Comparison of ENCODE assay signal across 8 cellular contexts in the genomic region with DNA sequence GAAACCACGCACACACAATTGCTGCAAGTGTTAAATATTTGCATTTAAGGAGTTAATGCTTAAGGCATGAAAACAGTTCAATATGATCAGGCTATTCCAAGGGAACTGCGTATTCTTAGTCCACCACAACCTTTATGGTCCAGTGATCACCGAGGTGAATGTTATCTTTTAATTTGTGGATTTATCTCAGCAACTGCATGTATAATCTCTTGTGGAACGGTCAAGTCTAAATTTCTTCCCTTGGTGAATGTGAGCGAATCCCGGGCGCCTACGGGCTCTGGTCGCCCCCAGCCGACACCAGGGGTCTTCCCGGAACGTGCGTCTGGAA. TPM values are rescaled to one million over a fixed set of nuclear protein-coding genes. Genes with fewer than 3 reads are reported as not detected.
DNase-seq lines count a peak whose midpoint lies in the region; ATAC-seq and TF ChIP-seq lines count a peak whose summit lies in the region.

No MANE protein-coding gene starts in this region.

- POLR2A ChIA-PET in A673 (lab: Charles Lee; ENCODE audit: low non-redundant PET): no interaction called here

- 15% methylated on average over 13 of the region's 13 CpGs for WGBS in HUES64

- BruUV-seq in A673 (replicated peaks; lab: Mats Ljungman, UMichigan): no TSS peak

- H3K27ac ChIP-seq in A673 (ENCODE audit: low read depth, low read length, poor library complexity, severe bottlenecking): peak overlapping the region; percentile 62
- no peak overlapping the region for H3K27ac ChIP-seq in HUES64 (ENCODE audit: low read depth, low read length)
- H3K27ac ChIP-seq in muscle layer of colon (ENCODE audit: low read depth, low read length): no peak overlapping the region

- TF ChIP-seq CTCF in A673 (conservative IDR thresholded peaks at IDR 0.05; ENCODE audit: low read depth, low read length): no peak

- H3K4me1 ChIP-seq in A673 (ENCODE audit: insufficient read depth, low read length, poor library complexity, severe bottlenecking) (no peaks in the 10 kb centered on the region), HUES64 (ENCODE audit: insufficient read depth, low read length) (0 out of 2 replicates have a peak, but pooled peaks cover 4% of the 10 kb centered on the region), muscle layer of colon (ENCODE audit: insufficient read depth, low read length) (peaks cover 4% of the 10 kb centered on the region)

- H3K27me3 ChIP-seq in A673 (replicated peaks; ENCODE audit: insufficient read depth, low read depth, low read length, poor library complexity) (no peaks in the 10 kb centered on the region), HUES64 (ENCODE audit: insufficient read depth, low read length) (peaks cover 29% of the 10 kb centered on the region), muscle layer of colon (ENCODE audit: control insufficient read depth in 1 of 2, insufficient read depth in 2 of 2, low read length in 2 of 2) (no peaks in the 10 kb centered on the region)

- ATAC-seq in HG02610 (IDR thresholded peaks at IDR 0.05; ENCODE audit: unreplicated experiment): no peak
- ATAC-seq in HG03135 (IDR thresholded peaks at IDR 0.05; ENCODE audit: unreplicated experiment): no peak

- DNase-seq in A673 (ENCODE audit: low spot score): no peak
- peak; percentile 4 for DNase-seq in cerebellar cortex (ENCODE audit: low spot score)
- DNase-seq in NCI-H69 (lab: John Stamatoyannopoulos, UW): no peak
- DNase-seq in T1000 (lab: John Stamatoyannopoulos, UW): no peak

- H3K36me3 ChIP-seq in A673 (ENCODE audit: insufficient read depth, low read length, poor library complexity, severe bottlenecking): peaks cover 9% of the 10 kb centered on the region
- H3K36me3 ChIP-seq in HUES64 (ENCODE audit: insufficient read depth, low read length): peaks cover 15% of the 10 kb centered on the region
- no peaks in the 10 kb centered on the region for H3K36me3 ChIP-seq in muscle layer of colon (ENCODE audit: insufficient read depth, low read length)

- peak overlapping the region; percentile 70 for H3K4me3 ChIP-seq in A673 (ENCODE audit: low read depth, low read length, poor library complexity, severe bottlenecking)
- H3K4me3 ChIP-seq in HUES64 (ENCODE audit: low read length): peak overlapping the region; percentile 83
- H3K4me3 ChIP-seq in muscle layer of colon (ENCODE audit: low read depth in 1 of 2, low read length in 2 of 2): peak overlapping the region; percentile 86 to 99

- CTCF ChIA-PET in A673 (lab: Charles Lee): no interaction called here

- H3K9me3 ChIP-seq in A673 (ENCODE audit: low read depth, low read length, poor library complexity, severe bottlenecking): no peaks in the 10 kb centered on the region
- H3K9me3 ChIP-seq in HUES64 (ENCODE audit: insufficient read depth, low read depth, low read length): no peaks in the 10 kb centered on the region
- no peaks in the 10 kb centered on the region for H3K9me3 ChIP-seq in muscle layer of colon (ENCODE audit: low read length)

- intact Hi-C loops in A673 (cut with micrococcal nuclease; ENCODE audit: unreplicated experiment): no loop called here

- H3K9ac ChIP-seq in HUES64 (ENCODE audit: low read depth, low read length): peak overlapping the region; percentile 81
- H3K9ac ChIP-seq in muscle layer of colon (ENCODE audit: low read length): peak overlapping the region; percentile 53

RNA-seq across cellular contexts. Expression of a gene that starts 1.0 kb away (rescaled TPM):
- total RNA-seq in A673 (2021): 138 TPM in 2 replicates
- 2.4 TPM for polyA plus RNA-seq in HUES64 (2013, experiment 1 of 2)
- polyA plus RNA-seq in HUES64 (2013, experiment 2 of 2): 4.1 TPM

RNA-seq across cellular contexts. Expression of a gene that starts 27.6 kb away (rescaled TPM):
- 21.3 and 21.6 TPM in 2 replicates for total RNA-seq in A673 (2021)
- 39.1 TPM for polyA plus RNA-seq in HUES64 (2013, experiment 1 of 2)
- 40.5 TPM for polyA plus RNA-seq in HUES64 (2013, experiment 2 of 2)

RNA-seq across cellular contexts. Expression of a gene that starts 27.8 kb away (rescaled TPM):
- total RNA-seq in A673 (2021): 22.7 and 24.2 TPM in 2 replicates
- polyA plus RNA-seq in HUES64 (2013, experiment 1 of 2): 6.2 TPM
- polyA plus RNA-seq in HUES64 (2013, experiment 2 of 2): 5.5 TPM
